25 cellular contexts compared by ENCODE assay signal in genomic region chr11:44028401-44028800, GRCh38. TPM values are rescaled to one million over a fixed set of nuclear protein-coding genes. Genes with fewer than 3 reads are reported as not detected.
"Had no signal": no experiment of that assay in that cellular context is flagged by ENCODE, and none has a peak within 500 bp of the region (broad histone marks: within the 10 kb centered on the region; RNA-seq: fewer than 3 reads in every experiment).

No MANE protein-coding gene starts in this region.

- H3K36me3 ChIP-seq: Peyer's patch had no signal

- DNase-seq: activated CD4-positive, alpha-beta T cell treated with anti-CD3 and anti-CD28 coated beads for 48 hours; activated CD4-positive, alpha-beta T cell treated with anti-CD3 and anti-CD28 coated beads, Interleukin-2, amount 50 U/mL, for 4 hours; activated CD4-positive, CD25-positive, alpha-beta regulatory T cell treated with anti-CD3 and anti-CD28 coated beads, Interleukin-2, amount 50 U/mL, for 72 hours; activated CD8-positive, alpha-beta memory T cell treated with anti-CD3 and anti-CD28 coated beads, Interleukin-2, amount 50 U/mL, for 48 hours; activated CD8-positive, alpha-beta T cell treated with anti-CD3 and anti-CD28 coated beads, Interleukin-2, amount 10 ng/mL, durations not matched to agents 7 days and 5 days; activated naive CD4-positive, alpha-beta T cell treated with anti-CD3 and anti-CD28 coated beads, Interleukin-2, amount 50 U/mL, for 16 hours; activated naive CD8-positive, alpha-beta T cell treated with anti-CD3 and anti-CD28 coated beads, Interleukin-2, amount 10 ng/mL, durations not matched to agents 7 days and 5 days; activated T-cell treated with anti-CD3 and anti-CD28 coated beads, Interleukin-2, amount 50 U/mL, for 1 hour; aorta; body of pancreas; Karpas-422; MM.1S; NCI-H1105; NCI-H1436; NCI-H1694 treated with DMSO at 0.1 percent for 48 hours; NCI-H2029 treated with DMSO at 0.1 percent for 48 hours; NCI-H510A treated with DMSO at 0.1 percent for 48 hours; NCI-H69; NK-92 treated with Interleukin-12 subunit alpha and Interleukin-12 subunit beta, amount 100 ng/mL, for 24 hours; OCI-M1; Peyer's patch; SHP77 had no signal

- H3K4me3 ChIP-seq: body of pancreas, K562, Peyer's patch had no signal

- H3K27me3 ChIP-seq: body of pancreas, Peyer's patch had no signal

- H3K27ac ChIP-seq: body of pancreas, Peyer's patch had no signal

- H3K9me3 ChIP-seq: body of pancreas, Peyer's patch had no signal

- ATAC-seq: activated CD8-positive, alpha-beta T cell treated with anti-CD3 and anti-CD28 coated beads, Interleukin-2, amount 10 ng/mL, durations not matched to agents 7 days and 5 days; body of pancreas; K562; WTC11 had no signal

- H3K4me1 ChIP-seq: Peyer's patch had no signal

RNA-seq across cellular contexts. Expression of gene ACCSL, which starts 19.4 kb away (rescaled TPM):
- total RNA-seq: activated CD8-positive, alpha-beta T cell treated with anti-CD3 and anti-CD28 coated beads, Interleukin-2, amount 10 ng/mL, durations not matched to agents 7 days and 5 days; activated naive CD8-positive, alpha-beta T cell treated with anti-CD3 and anti-CD28 coated beads, Interleukin-2, amount 10 ng/mL, durations not matched to agents 7 days and 5 days; aorta; body of pancreas; bronchial epithelial cell; K562; Peyer's patch; WTC11 had no signal
